11 cellular contexts compared by ENCODE assay signal in genomic region chr12:6773662-6774351, GRCh38. TPM values are rescaled to one million over a fixed set of nuclear protein-coding genes. Genes with fewer than 3 reads are reported as not detected.
DNase-seq lines count a peak whose midpoint lies in the region; ATAC-seq and TF ChIP-seq lines count a peak whose summit lies in the region.
"Had no signal": no experiment of that assay in that cellular context is flagged by ENCODE, and none has a peak within 500 bp of the region (broad histone marks: within the 10 kb centered on the region; RNA-seq: fewer than 3 reads in every experiment).

No MANE protein-coding gene starts in this region.

- ATAC-seq in heart right ventricle: peak in 1 of 8 donors; percentile 4
- no peak for ATAC-seq in Right ventricle myocardium superior (ENCODE audit: poor library complexity)
- ATAC-seq in lower lobe of right lung: peak in 1 of 2 donors; percentile 3
- no peak for ATAC-seq in HG02938 (IDR thresholded peaks at IDR 0.05; ENCODE audit: unreplicated experiment)
- ATAC-seq: Panc1 had no signal

- peak overlapping the region; percentile 46 for H3K4me3 Mint-ChIP-seq in activated naive CD4-positive, alpha-beta T cell treated with anti-CD3 and anti-CD28 coated beads, Interleukin-2, amount 10 ng/mL, durations not matched to agents 7 days and 5 days

- peaks cover 99% of the 10 kb centered on the region for H3K27me3 Mint-ChIP-seq in activated naive CD4-positive, alpha-beta T cell treated with anti-CD3 and anti-CD28 coated beads, Interleukin-2, amount 10 ng/mL, durations not matched to agents 7 days and 5 days

- no peak for TF ChIP-seq POLR2A in testis (IDR thresholded peaks at IDR 0.05)

- H3K9me3 ChIP-seq in heart right ventricle (no peaks in the 10 kb centered on the region), lower lobe of right lung (no peaks in the 10 kb centered on the region), testis (no peaks in the 10 kb centered on the region)

- no peaks in the 10 kb centered on the region for H3K9me3 Mint-ChIP-seq in activated naive CD4-positive, alpha-beta T cell treated with anti-CD3 and anti-CD28 coated beads, Interleukin-2, amount 10 ng/mL, durations not matched to agents 7 days and 5 days

- H3K4me3 ChIP-seq in heart right ventricle: peak overlapping the region in 6 of 10 donors; percentile 13 to 45 (median 26)
- peak overlapping the region; percentile 30 for H3K4me3 ChIP-seq in lower lobe of right lung
- peak overlapping the region; percentile 37 to 53 for H3K4me3 ChIP-seq in testis

- H3K4me1 ChIP-seq in heart right ventricle (peaks cover under 1 to 56% (median 25%) of the 10 kb centered on the region in 9 donors), lower lobe of right lung (peaks cover 40% of the 10 kb centered on the region), testis (peaks cover 48% of the 10 kb centered on the region)

- TF ChIP-seq CTCF in heart right ventricle (IDR thresholded peaks at IDR 0.05): no peak
- no peak for TF ChIP-seq CTCF in lower lobe of right lung (IDR thresholded peaks at IDR 0.05)
- no peak for TF ChIP-seq CTCF in testis (IDR thresholded peaks at IDR 0.05)

- H3K27ac ChIP-seq in heart right ventricle (peak overlapping the region in 1 of 10 donors; percentile 69), lower lobe of right lung (peak overlapping the region; percentile 18), testis (peak overlapping the region; percentile 50 to 66)

- intact Hi-C loops in heart right ventricle (cut with DNase I): no loop called here
- intact Hi-C loops in Right ventricle myocardium superior (cut with DNase I): no loop called here
- intact Hi-C loops in lower lobe of right lung (cut with DNase I): no loop called here
- intact Hi-C loops in testis (cut with DNase I; ENCODE audit: low total_unique reads): loop anchor here (10.0 kb wide), 1 partner anchor 51 kb away; the partner anchor contains the start of genes GPR162 and P3H3

- no peak overlapping the region for H3K27ac Mint-ChIP-seq in activated naive CD4-positive, alpha-beta T cell treated with anti-CD3 and anti-CD28 coated beads, Interleukin-2, amount 10 ng/mL, durations not matched to agents 7 days and 5 days

- CTCF ChIA-PET in activated naive CD4-positive, alpha-beta T cell treated with anti-CD3 and anti-CD28 coated beads, Interleukin-2, amount 10 ng/mL, durations not matched to agents 7 days and 5 days (lab: Charles Lee): interaction anchor here (0.6 to 9.6 kb wide), 11 partner anchors 6 to 78 kb away, joined by 3 to 63 read pairs (median 4); partner anchors contain the start of genes CD4, MLF2, PTMS and USP5

- H3K36me3 ChIP-seq in heart right ventricle: peaks cover 0 to 28% (median 0%) of the 10 kb centered on the region in 9 donors
- peaks cover 21% of the 10 kb centered on the region for H3K36me3 ChIP-seq in lower lobe of right lung
- no peaks in the 10 kb centered on the region for H3K36me3 ChIP-seq in testis (ENCODE audit: low read depth, missing control alignments)

- H3K27me3 ChIP-seq in heart right ventricle: peaks cover 0 to 53% (median 8%) of the 10 kb centered on the region in 7 donors
- no peaks in the 10 kb centered on the region for H3K27me3 ChIP-seq in lower lobe of right lung (ENCODE audit: low read depth)
- no peaks in the 10 kb centered on the region for H3K27me3 ChIP-seq in testis

- 30 to 40% methylated on average over 53 to 57 of the region's 57 CpGs for WGBS in heart right ventricle, 2 donors
- 29 to 50% methylated on average over 19 to 31 of the region's 57 CpGs for WGBS in testis, 2 donors

- DNase-seq in heart right ventricle (no peak), Right ventricle myocardium superior (no peak), lower lobe of right lung (no peak), testis (no peak), CD1c-positive myeloid dendritic cell (ENCODE audit: extremely low spot score) (no peak), glomerular visceral epithelial cell (ENCODE audit: extremely low spot score) (no peak)
- no peak for DNase-seq in activated naive CD4-positive, alpha-beta T cell treated with anti-CD3 and anti-CD28 coated beads, Interleukin-2, amount 10 ng/mL, durations not matched to agents 7 days and 5 days

- no peaks in the 10 kb centered on the region for H3K36me3 Mint-ChIP-seq in activated naive CD4-positive, alpha-beta T cell treated with anti-CD3 and anti-CD28 coated beads, Interleukin-2, amount 10 ng/mL, durations not matched to agents 7 days and 5 days

- H3K4me1 Mint-ChIP-seq in activated naive CD4-positive, alpha-beta T cell treated with anti-CD3 and anti-CD28 coated beads, Interleukin-2, amount 10 ng/mL, durations not matched to agents 7 days and 5 days: peaks cover 59% of the 10 kb centered on the region

RNA-seq across cellular contexts. Expression of gene LAG3, which starts 1.5 kb away (rescaled TPM):
- total RNA-seq in heart right ventricle: 1 to 10 TPM in 1 of 10 donors, under 1 TPM in 7, not detected in 2; 0.16 to 2.1 (median 0.26) TPM
- 1 to 10 TPM in 1 of 2 donors, under 1 TPM in 1; 0.13 to 1.2 TPM for polyA plus RNA-seq in heart right ventricle
- 0.22 TPM for total RNA-seq in Right ventricle myocardium superior
- total RNA-seq in lower lobe of right lung: 2.1 TPM
- 1 to 10 TPM; 4.1 to 7.1 TPM for total RNA-seq in testis
- 6.3 TPM for polyA plus RNA-seq in testis (ENCODE audit: insufficient read depth, low read depth, low replicate concordance)
- total RNA-seq: renal cortical epithelial cell had no signal

RNA-seq across cellular contexts. Expression of gene PTMS, which starts 7.6 kb away (rescaled TPM):
- total RNA-seq in heart right ventricle: 100 to 1,000 TPM in 5 of 10 donors, 10 to 100 TPM in 5; 73.3 to 194 (median 96.0) TPM
- 100 to 1,000 TPM; 289 to 361 TPM for polyA plus RNA-seq in heart right ventricle
- total RNA-seq in Right ventricle myocardium superior: 108 TPM
- total RNA-seq in lower lobe of right lung: 267 TPM
- total RNA-seq in testis: 10 to 100 TPM; 53.4 to 64.3 TPM
- polyA plus RNA-seq in testis (ENCODE audit: insufficient read depth, low read depth, low replicate concordance): 185 TPM

RNA-seq across cellular contexts. Expression of gene CD4, which starts 15.5 kb away (rescaled TPM):
- total RNA-seq in heart right ventricle (10 to 100 TPM in 2 of 10 donors, 1 to 10 TPM in 8; 2.8 to 44.3 (median 5.0) TPM), Right ventricle myocardium superior (10.4 TPM), lower lobe of right lung (80.3 TPM), testis (1 to 10 TPM; 2.0 to 4.5 TPM)
- polyA plus RNA-seq in heart right ventricle (1 to 10 TPM; 2.6 to 3.2 TPM), testis (ENCODE audit: insufficient read depth, low read depth, low replicate concordance) (22.2 TPM)
- total RNA-seq: MCF 10A had no signal

RNA-seq across cellular contexts. Expression of gene MLF2, which starts 20.9 kb away (rescaled TPM):
- 100 to 1,000 TPM; 135 to 182 (median 148) TPM for total RNA-seq in heart right ventricle
- 100 to 1,000 TPM; 108 to 197 TPM for polyA plus RNA-seq in heart right ventricle
- 153 TPM for total RNA-seq in Right ventricle myocardium superior
- total RNA-seq in lower lobe of right lung: 108 TPM
- total RNA-seq in testis: 100 to 1,000 TPM; 211 to 242 TPM
- polyA plus RNA-seq in testis (ENCODE audit: insufficient read depth, low read depth, low replicate concordance): 177 TPM

RNA-seq across cellular contexts. Expression of gene GPR162, which starts 47.8 kb away (rescaled TPM):
- 1 to 10 TPM; 1.8 to 5.7 (median 3.8) TPM for total RNA-seq in heart right ventricle
- polyA plus RNA-seq in heart right ventricle: 10 to 100 TPM in 1 of 2 donors, 1 to 10 TPM in 1; 7.0 to 16.8 TPM
- 4.4 TPM for total RNA-seq in Right ventricle myocardium superior
- total RNA-seq in lower lobe of right lung: 21.5 TPM
- total RNA-seq in testis: 1 to 10 TPM in 1 of 2 donors, under 1 TPM in 1; 0.94 to 2.2 TPM
- polyA plus RNA-seq in testis (ENCODE audit: insufficient read depth, low read depth, low replicate concordance): 1.8 TPM
- total RNA-seq: MCF 10A had no signal
